ENCODE assay signal across 15 cellular contexts in genomic region chr9:125544988-125545651, GRCh38.
DNase-seq lines count a peak whose midpoint lies in the region; ATAC-seq, FAIRE-seq and TF ChIP-seq lines count a peak whose summit lies in the region.
"Had no signal": no experiment of that assay in that cellular context is flagged by ENCODE, and none has a peak within 500 bp of the region (broad histone marks: within the 10 kb centered on the region; RNA-seq: fewer than 3 reads in every experiment).

No MANE protein-coding gene starts in this region.

- no peak for FAIRE-seq in small intestine (lab: Jason Lieb, UNC)
- FAIRE-seq: colon, kidney had no signal

- ATAC-seq in lower lobe of right lung (peak; percentile 62 to 71), upper lobe of left lung (ENCODE audit: low FRiP score in 2 of 2) (peak; percentile 47 to 72)
- no peak for ATAC-seq in stimulated activated memory B cell treated with anti-CD40 and anti-IgM and Interleukin-4, amounts not matched to agents 10 μg/mL and 1 μg/mL and 100 μg/mL, for 72 hours
- ATAC-seq: activated CD8-positive, alpha-beta memory T cell treated with anti-CD3 and anti-CD28 coated beads, Interleukin-2, amount 10 ng/mL, durations not matched to agents 7 days and 5 days had no signal

- intact Hi-C loops in lower lobe of right lung (cut with DNase I): no loop called here

- TF ChIP-seq CTCF in lower lobe of right lung (IDR thresholded peaks at IDR 0.05) (no peak), upper lobe of left lung (IDR thresholded peaks at IDR 0.05) (no peak)

- no peaks in the 10 kb centered on the region for H3K27me3 Mint-ChIP-seq in stimulated activated memory B cell treated with anti-CD40 and anti-IgM and Interleukin-4, amounts not matched to agents 10 μg/mL and 1 μg/mL and 100 μg/mL, for 72 hours
- H3K27me3 Mint-ChIP-seq: activated CD8-positive, alpha-beta memory T cell treated with anti-CD3 and anti-CD28 coated beads, Interleukin-2, amount 10 ng/mL, durations not matched to agents 7 days and 5 days had no signal

- DNase-seq in NCI-H1092 treated with DMSO at 0.1 percent for 48 hours (lab: John Stamatoyannopoulos, UW) (peak; percentile 69), NCI-H1092 (lab: John Stamatoyannopoulos, UW) (no peak), lower lobe of right lung (no peak), upper lobe of left lung (peak in 1 of 2 donors; percentile 32), OCI-M1 (lab: John Stamatoyannopoulos, UW) (no peak), small intestine (no peak)
- DNase-seq: 8988T; activated CD8-positive, alpha-beta memory T cell treated with anti-CD3 and anti-CD28 coated beads, Interleukin-2, amount 10 ng/mL, durations not matched to agents 7 days and 5 days; kidney; NCI-H1436 treated with DMSO at 0.1 percent for 48 hours; stimulated activated CD4-positive, alpha-beta T cell treated with anti-CD3 and anti-CD28 coated beads, Interleukin-12 subunit alpha, Interleukin-12 subunit beta, amount 100 ng/mL, for 4 hours had no signal

- no peaks in the 10 kb centered on the region for H3K27me3 ChIP-seq in lower lobe of right lung (ENCODE audit: low read depth)
- H3K27me3 ChIP-seq in upper lobe of left lung: no peaks in the 10 kb centered on the region
- no peaks in the 10 kb centered on the region for H3K27me3 ChIP-seq in small intestine (ENCODE audit: control insufficient read depth in 2 of 2, insufficient read depth in 2 of 2, low read length in 2 of 2)
- H3K27me3 ChIP-seq: SJSA1 had no signal

- H3K4me3 Mint-ChIP-seq in stimulated activated memory B cell treated with anti-CD40 and anti-IgM and Interleukin-4, amounts not matched to agents 10 μg/mL and 1 μg/mL and 100 μg/mL, for 72 hours: no peak overlapping the region
- H3K4me3 Mint-ChIP-seq: activated CD8-positive, alpha-beta memory T cell treated with anti-CD3 and anti-CD28 coated beads, Interleukin-2, amount 10 ng/mL, durations not matched to agents 7 days and 5 days had no signal

- H3K9me3 ChIP-seq in lower lobe of right lung (no peaks in the 10 kb centered on the region), upper lobe of left lung (no peaks in the 10 kb centered on the region), small intestine (ENCODE audit: control insufficient read depth, low read depth) (no peaks in the 10 kb centered on the region)
- H3K9me3 ChIP-seq: SJSA1 had no signal

- no peak overlapping the region for H3K4me3 ChIP-seq in lower lobe of right lung
- no peak overlapping the region for H3K4me3 ChIP-seq in upper lobe of left lung
- H3K4me3 ChIP-seq in small intestine (ENCODE audit: low read depth in 1 of 2, low read length in 2 of 2): no peak overlapping the region
- H3K4me3 ChIP-seq: SJSA1 had no signal

- H3K36me3 Mint-ChIP-seq in stimulated activated memory B cell treated with anti-CD40 and anti-IgM and Interleukin-4, amounts not matched to agents 10 μg/mL and 1 μg/mL and 100 μg/mL, for 72 hours: peaks cover 28% of the 10 kb centered on the region

- no peak overlapping the region for H3K27ac Mint-ChIP-seq in stimulated activated memory B cell treated with anti-CD40 and anti-IgM and Interleukin-4, amounts not matched to agents 10 μg/mL and 1 μg/mL and 100 μg/mL, for 72 hours
- H3K27ac Mint-ChIP-seq: activated CD8-positive, alpha-beta memory T cell treated with anti-CD3 and anti-CD28 coated beads, Interleukin-2, amount 10 ng/mL, durations not matched to agents 7 days and 5 days had no signal

- no peak for TF ChIP-seq EP300 in upper lobe of left lung (IDR thresholded peaks at IDR 0.05)

- WGBS in upper lobe of left lung, 2 donors: 55 to 56% methylated on average over 13 of the region's 13 CpGs
- 71 to 86% (median 79%) methylated on average over 13 of the region's 13 CpGs for WGBS in small intestine, 3 donors

- H3K36me3 ChIP-seq in lower lobe of right lung (peaks cover 9% of the 10 kb centered on the region), upper lobe of left lung (peaks cover 0 to 3% (median 0%) of the 10 kb centered on the region in 4 donors), small intestine (ENCODE audit: control insufficient read depth in 2 of 2, insufficient read depth in 2 of 2, low read length in 2 of 2) (peaks cover 2 to 3% of the 10 kb centered on the region in 2 donors)

- H3K4me1 Mint-ChIP-seq in stimulated activated memory B cell treated with anti-CD40 and anti-IgM and Interleukin-4, amounts not matched to agents 10 μg/mL and 1 μg/mL and 100 μg/mL, for 72 hours: no peaks in the 10 kb centered on the region
- H3K4me1 Mint-ChIP-seq: activated CD8-positive, alpha-beta memory T cell treated with anti-CD3 and anti-CD28 coated beads, Interleukin-2, amount 10 ng/mL, durations not matched to agents 7 days and 5 days had no signal

- no peak for TF ChIP-seq POLR2A in upper lobe of left lung (IDR thresholded peaks at IDR 0.05)

- H3K9me3 Mint-ChIP-seq in stimulated activated memory B cell treated with anti-CD40 and anti-IgM and Interleukin-4, amounts not matched to agents 10 μg/mL and 1 μg/mL and 100 μg/mL, for 72 hours: no peaks in the 10 kb centered on the region

- peaks cover 38% of the 10 kb centered on the region for H3K4me1 ChIP-seq in lower lobe of right lung
- H3K4me1 ChIP-seq in upper lobe of left lung: peaks cover 19 to 38% (median 22%) of the 10 kb centered on the region in 4 donors
- peaks cover 0 to 6% of the 10 kb centered on the region in 2 donors for H3K4me1 ChIP-seq in small intestine (ENCODE audit: control insufficient read depth in 2 of 2, insufficient read depth in 1 of 2, low read depth in 1 of 2, low read length in 1 of 2)

- peak overlapping the region; percentile 52 for H3K27ac ChIP-seq in cingulate gyrus (ENCODE audit: low read depth, low read length)
- peak overlapping the region; percentile 44 for H3K27ac ChIP-seq in lower lobe of right lung
- peak overlapping the region in 3 of 4 donors; percentile 31 to 62 (median 40) for H3K27ac ChIP-seq in upper lobe of left lung
- peak overlapping the region in 1 of 2 donors; percentile 55 for H3K27ac ChIP-seq in small intestine (ENCODE audit: low read depth in 1 of 2, low read length in 1 of 2)
- H3K27ac ChIP-seq: SJSA1 had no signal
